ENCODE assay signal across 8 cellular contexts in the genomic region with DNA sequence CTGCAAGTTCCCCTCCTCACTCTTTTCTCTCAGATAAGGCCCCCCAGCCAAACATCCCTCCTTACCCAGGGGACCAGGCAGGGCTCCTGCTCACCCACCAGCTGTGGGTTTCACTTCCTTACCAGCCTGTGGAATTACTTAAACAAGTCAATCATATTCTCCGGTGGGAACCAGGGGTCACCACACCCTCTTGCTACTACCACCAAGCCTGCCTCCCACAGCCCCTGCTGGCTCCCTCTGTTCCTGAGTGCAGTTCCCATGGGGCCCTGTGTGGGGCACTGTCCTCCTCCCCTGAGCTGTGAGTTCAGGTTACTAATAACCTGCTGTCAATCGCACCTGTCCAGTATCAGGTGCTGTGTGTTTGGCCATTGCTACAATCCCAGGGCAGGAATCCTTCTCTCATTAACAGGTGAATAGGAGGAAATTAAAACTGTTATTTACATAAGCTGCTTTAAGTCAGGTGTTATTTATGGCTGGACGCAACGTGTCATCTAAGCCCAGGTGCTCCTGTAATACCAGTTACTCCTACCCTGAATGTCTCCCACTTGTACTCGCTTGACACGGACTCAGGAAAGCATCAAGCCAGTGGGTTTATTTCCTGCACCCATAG. TPM values are rescaled to one million over a fixed set of nuclear protein-coding genes. Genes with fewer than 3 reads are reported as not detected.
DNase-seq lines count a peak whose midpoint lies in the region; ATAC-seq, FAIRE-seq and TF ChIP-seq lines count a peak whose summit lies in the region.

No MANE protein-coding gene starts in this region.

- ATAC-seq in GM21529 (IDR thresholded peaks at IDR 0.05; ENCODE audit: unreplicated experiment) (peak; percentile 95), PC-3 (peak; percentile 84), GM12878 (peak; percentile 88), right lobe of liver (peak; percentile 70 to 86 (median 74)), upper lobe of left lung (ENCODE audit: low FRiP score in 2 of 2) (peak; percentile 45 to 68)

- in situ Hi-C loops in GM12878 (cut with MboI), result no loop called here

- H3K9me3 ChIP-seq in PC-3 (ENCODE audit: low read length) (no peaks in the 10 kb centered on the region), GM12878 (replicated peaks; ENCODE audit: control insufficient read depth, insufficient read depth, low read length) (no peaks in the 10 kb centered on the region; the same call in 2 of the 3 replicates), right lobe of liver (no peaks in the 10 kb centered on the region), upper lobe of left lung (no peaks in the 10 kb centered on the region)

- CTCF ChIA-PET in GM10248 (lab: Yijun Ruan, JAX) (interaction anchor here (0.6 to 6.0 kb wide), 21 partner anchors 9 to 504 kb away, joined by 3 to 23 read pairs (median 5); partner anchors contain the start of genes SRP9 and TMEM63A), PC-3 (lab: Charles Lee) (interaction anchor here (0.7 to 1.0 kb wide), 3 partner anchors 32 to 297 kb away, joined by 3 to 5 read pairs (median 4); partner anchors contain the start of gene SRP9), GM12878 (lab: Yijun Ruan, JAX) (interaction anchor here (0.7 to 2.5 kb wide), 17 partner anchors 12 to 586 kb away, joined by 3 to 11 read pairs (median 3); partner anchors contain the start of gene SRP9)

- no peaks in the 10 kb centered on the region for H3K36me3 ChIP-seq in PC-3 (ENCODE audit: low read depth, low read length)
- no peaks in the 10 kb centered on the region for H3K36me3 ChIP-seq in GM12878 (ENCODE audit: control insufficient read depth in 2 of 2, insufficient read depth in 2 of 2, low read length in 1 of 2)
- no peaks in the 10 kb centered on the region for H3K36me3 ChIP-seq in right lobe of liver
- no peaks in the 10 kb centered on the region for H3K36me3 ChIP-seq in upper lobe of left lung

- H3F3A ChIP-seq in PC-3 (ENCODE audit: low read length, unreplicated experiment), result no peaks in the 10 kb centered on the region

- H3K27ac ChIP-seq in PC-3 (ENCODE audit: low read length), result no peak overlapping the region
- H3K27ac ChIP-seq in GM12878 (ENCODE audit: control insufficient read depth, insufficient read depth), result no peak overlapping the region
- H3K27ac ChIP-seq in right lobe of liver, result no peak overlapping the region
- H3K27ac ChIP-seq in upper lobe of left lung, result no peak overlapping the region

- no peak for TF ChIP-seq EP300 in GM12878 (IDR thresholded peaks at IDR 0.05; ENCODE audit: borderline replicate concordance in 1 of 2, control insufficient read depth in 1 of 2, low read depth in 2 of 2, low read length in 2 of 2)
- TF ChIP-seq EP300 in upper lobe of left lung (IDR thresholded peaks at IDR 0.05), result no peak

- TF ChIP-seq CTCF in GM10248 (IDR thresholded peaks at IDR 0.05; ENCODE audit: control extremely low read depth, extremely low read depth, low read depth, missing control alignments) (peak; percentile 75), PC-3 (conservative IDR thresholded peaks at IDR 0.05; ENCODE audit: low read depth, low read length) (peak; percentile 99), GM12878 (IDR thresholded peaks at IDR 0.05 in 2 of 3, conservative IDR thresholded peaks at IDR 0.05 in 1 of 3; ENCODE audit: control insufficient read depth in 2 of 3, extremely low read depth in 1 of 3, insufficient read depth in 1 of 3, low read depth in 3 of 3, low read length in 3 of 3) (peak; percentile 58 to 95 (median 94)), right lobe of liver (IDR thresholded peaks at IDR 0.05) (peak; percentile 59 to 68 (median 64)), upper lobe of left lung (IDR thresholded peaks at IDR 0.05) (peak; percentile 50 to 75 (median 65))

- H3K4me2 ChIP-seq in PC-3 (ENCODE audit: low read length), result no peak overlapping the region
- H3K4me2 ChIP-seq in GM12878 (ENCODE audit: control insufficient read depth, insufficient read depth), result no peak overlapping the region

- peak; percentile 70 for DNase-seq in GM10248 (ENCODE audit: extremely low spot score)
- peak; percentile 84 for DNase-seq in HuH-7.5 (ENCODE audit: low spot score)
- peak; percentile 85 for DNase-seq in PC-3
- no peak for DNase-seq in GM12878 (ENCODE audit: low read depth, low spot score)
- no peak for DNase-seq in right lobe of liver
- DNase-seq in upper lobe of left lung, result peak in 1 of 2 donors; percentile 63
- no peak for DNase-seq in cerebellar nuclear complex (lab: John Stamatoyannopoulos, UW)

- SMC1A ChIA-PET in GM12878 (lab: Charles Lee; ENCODE audit: uncharacterized antibody, unreplicated experiment), result interaction anchor here (0.8 to 1.5 kb wide), 4 partner anchors 64 to 494 kb away, joined by 3 to 5 read pairs (median 3); no protein-coding TSS in a partner anchor

- WGBS in GM12878 (ENCODE audit: insufficient coverage, insufficient replicate concordance, low lambda C conversion rate, missing lambda C conversion rate), result 11% methylated on average over 6 of the region's 6 CpGs
- 54% methylated on average over 3 of the region's 6 CpGs for WGBS in right lobe of liver (ENCODE audit: insufficient coverage, low coverage, low lambda C conversion rate, missing lambda C conversion rate)
- WGBS in upper lobe of left lung, 2 donors, result 49 to 62% methylated on average over 6 of the region's 6 CpGs

- H3K27me3 ChIP-seq in PC-3 (ENCODE audit: low read length), result no peaks in the 10 kb centered on the region
- H3K27me3 ChIP-seq in GM12878 (replicated peaks in 1 of 2; ENCODE audit: control insufficient read depth in 2 of 2, insufficient read depth in 2 of 2, low read length in 1 of 2), result 0 out of 4 replicates have a peak, but pooled peaks cover 0 to 2% of the 10 kb centered on the region in 2 experiments
- no peaks in the 10 kb centered on the region for H3K27me3 ChIP-seq in right lobe of liver
- H3K27me3 ChIP-seq in upper lobe of left lung, result no peaks in the 10 kb centered on the region

- H3K9ac ChIP-seq in PC-3 (ENCODE audit: low read length) (no peak overlapping the region), GM12878 (ENCODE audit: control insufficient read depth, insufficient read depth, low read length) (no peak overlapping the region)

- TF ChIP-seq POLR2A in GM12878 (IDR thresholded peaks at IDR 0.05; ENCODE audit: low read depth, low read length) (no peak), right lobe of liver (IDR thresholded peaks at IDR 0.05) (no peak), upper lobe of left lung (IDR thresholded peaks at IDR 0.05) (no peak)

- no peaks in the 10 kb centered on the region for H3K9me2 ChIP-seq in PC-3 (replicated peaks; ENCODE audit: low read length)

- H3K4me1 ChIP-seq in PC-3 (ENCODE audit: insufficient read depth, low read length) (no peaks in the 10 kb centered on the region), GM12878 (ENCODE audit: control insufficient read depth, insufficient read depth, low read length) (peaks cover 32% of the 10 kb centered on the region), right lobe of liver (no peaks in the 10 kb centered on the region), upper lobe of left lung (no peaks in the 10 kb centered on the region)

- H3K79me2 ChIP-seq in PC-3 (ENCODE audit: low read length), result no peaks in the 10 kb centered on the region
- no peaks in the 10 kb centered on the region for H3K79me2 ChIP-seq in GM12878 (ENCODE audit: control insufficient read depth, insufficient read depth, low read length)

- H3K4me3 ChIP-seq in PC-3 (ENCODE audit: low read length) (no peak overlapping the region), GM12878 (no peak overlapping the region), right lobe of liver (no peak overlapping the region), upper lobe of left lung (no peak overlapping the region)

- FAIRE-seq in GM12878 (lab: Jason Lieb, UNC), result peak; percentile 76

- H4K20me1 ChIP-seq in PC-3 (ENCODE audit: low read length) (no peaks in the 10 kb centered on the region), GM12878 (ENCODE audit: control insufficient read depth, insufficient read depth) (no peaks in the 10 kb centered on the region)

- no peak overlapping the region for H2AFZ ChIP-seq in PC-3 (ENCODE audit: low read length)
- H2AFZ ChIP-seq in GM12878 (ENCODE audit: control insufficient read depth, low read depth, low read length), result no peak overlapping the region; the same call in none of the 2 replicates

- POLR2A ChIA-PET in GM10248 (lab: Yijun Ruan, JAX) (no interaction called here), PC-3 (lab: Charles Lee; ENCODE audit: unreplicated experiment) (interaction anchor here (0.5 to 0.8 kb wide), 3 partner anchors 174 to 382 kb away, joined by 3 to 4 read pairs (median 3); partner anchors contain the start of gene SRP9), GM12878 (lab: Charles Lee) (no interaction called here)

- no TSS peak for BruUV-seq in PC-3 (replicated peaks; lab: Mats Ljungman, UMichigan)
- no TSS peak for BruUV-seq in GM12878 (replicated peaks; lab: Mats Ljungman, UMichigan)

- intact Hi-C loops in PC-3 (cut with micrococcal nuclease) (loop anchor here (1.0 kb wide), 1 partner anchor 171 kb away; no protein-coding TSS in a partner anchor), GM12878 (cut with micrococcal nuclease; ENCODE audit: unreplicated experiment) (no loop called here), right lobe of liver (cut with DNase I) (no loop called here)

- TF ChIP-seq RAD21 in GM12878 (IDR thresholded peaks at IDR 0.05; ENCODE audit: insufficient read depth, low read depth, low read length), result peak; percentile 63

- RAD21 ChIA-PET in GM12878 (lab: Charles Lee; ENCODE audit: unreplicated experiment), result interaction anchor here (0.5 to 1.7 kb wide), 4 partner anchors 20 to 498 kb away, joined by 3 read pairs; no protein-coding TSS in a partner anchor

TF ChIP-seq in GM12878, 131 proteins besides CTCF, POLR2A, EP300 and RAD21 (continues in another document):
- TF ChIP-seq SMARCA5 (IDR thresholded peaks at IDR 0.05), result peak; percentile 62; the same call in 1 of the 2 replicates

RNA-seq across cellular contexts. Expression of gene LBR, which starts 53.1 kb away (rescaled TPM):
- 35.1 and 42.0 TPM in 2 replicates for total RNA-seq in PC-3 (2014; rRNA removed)
- total RNA-seq in GM12878 (2013; cell fraction: nucleolus; rRNA removed), result 109 and 122 TPM in 2 replicates
- 98.7 and 119 TPM in 2 replicates for total RNA-seq in GM12878 (2014; rRNA removed)
- 114 and 115 TPM in 2 replicates for total RNA-seq in GM12878 (2014; rRNA removed; fragmentation: Illumina TruSeq; extraction: Trizol)
- total RNA-seq in GM12878 (2021), result 121 and 122 TPM in 2 replicates
- polyA plus RNA-seq in GM12878 (2011; ENCODE audit: low read depth), result 23.2 TPM
- polyA plus RNA-seq in GM12878 (2011; rRNA removed), result 107 and 150 TPM in 2 replicates
- polyA plus RNA-seq in GM12878 (2011; cell fraction: cytosol; rRNA removed), result 65.0 and 77.4 TPM in 2 replicates
- 58.7 and 70.0 TPM in 2 replicates for polyA plus RNA-seq in GM12878 (2011; cell fraction: nucleus; rRNA removed)
- polyA plus RNA-seq in GM12878 (2012), result 45.6 and 47.4 TPM in 2 replicates
- polyA plus RNA-seq in GM12878 (2014; fragmentation: Illumina TruSeq; extraction: Trizol), result 113 and 134 TPM in 2 replicates
- 100 to 1,000 TPM in 1 of 2 experiments, 10 to 100 TPM in 1; 81.8 to 120 TPM for polyA plus RNA-seq in GM12878 (2014; fragmentation: Nextera tagmentation; extraction: Ambion mirVana)
- 77.6 and 82.7 TPM in 2 replicates for polyA plus RNA-seq in GM12878 (2014; rRNA removed)
- 100 to 1,000 TPM; 169 to 178 TPM for polyA plus RNA-seq in GM12878 (2016; fragmentation: Nextera tagmentation; extraction: Ambion mirVana)
- polyA minus RNA-seq in GM12878 (2011; rRNA and poly(A)+ RNA removed), result 95.3 and 99.4 TPM in 2 replicates
- polyA minus RNA-seq in GM12878 (2011; cell fraction: cytosol; rRNA and poly(A)+ RNA removed), result 31.2 and 33.1 TPM in 2 replicates
- 50.9 and 107 TPM in 2 replicates for polyA minus RNA-seq in GM12878 (2011; cell fraction: nucleus; rRNA and poly(A)+ RNA removed)
- 10 to 100 TPM; 21.9 to 41.8 (median 31.4) TPM for total RNA-seq in right lobe of liver
- total RNA-seq in upper lobe of left lung, result 10 to 100 TPM; 32.8 to 50.3 (median 40.1) TPM

Comparison
In these comparisons a context has a peak if more than half of its experiments do, and no peak if none do; other contexts are left out.
1. DNase-seq: peak in GM10248 (single experiment), HuH-7.5 (single experiment) and PC-3 (single experiment); none in GM12878 (single experiment), right lobe of liver (0 of 3) and cerebellar nuclear complex (0 of 2).
2. Peak in every context shown above with its lines, with median percentiles within 50 percentile points of each other: CTCF ChIP-seq and ATAC-seq.